In the genomic region with DNA sequence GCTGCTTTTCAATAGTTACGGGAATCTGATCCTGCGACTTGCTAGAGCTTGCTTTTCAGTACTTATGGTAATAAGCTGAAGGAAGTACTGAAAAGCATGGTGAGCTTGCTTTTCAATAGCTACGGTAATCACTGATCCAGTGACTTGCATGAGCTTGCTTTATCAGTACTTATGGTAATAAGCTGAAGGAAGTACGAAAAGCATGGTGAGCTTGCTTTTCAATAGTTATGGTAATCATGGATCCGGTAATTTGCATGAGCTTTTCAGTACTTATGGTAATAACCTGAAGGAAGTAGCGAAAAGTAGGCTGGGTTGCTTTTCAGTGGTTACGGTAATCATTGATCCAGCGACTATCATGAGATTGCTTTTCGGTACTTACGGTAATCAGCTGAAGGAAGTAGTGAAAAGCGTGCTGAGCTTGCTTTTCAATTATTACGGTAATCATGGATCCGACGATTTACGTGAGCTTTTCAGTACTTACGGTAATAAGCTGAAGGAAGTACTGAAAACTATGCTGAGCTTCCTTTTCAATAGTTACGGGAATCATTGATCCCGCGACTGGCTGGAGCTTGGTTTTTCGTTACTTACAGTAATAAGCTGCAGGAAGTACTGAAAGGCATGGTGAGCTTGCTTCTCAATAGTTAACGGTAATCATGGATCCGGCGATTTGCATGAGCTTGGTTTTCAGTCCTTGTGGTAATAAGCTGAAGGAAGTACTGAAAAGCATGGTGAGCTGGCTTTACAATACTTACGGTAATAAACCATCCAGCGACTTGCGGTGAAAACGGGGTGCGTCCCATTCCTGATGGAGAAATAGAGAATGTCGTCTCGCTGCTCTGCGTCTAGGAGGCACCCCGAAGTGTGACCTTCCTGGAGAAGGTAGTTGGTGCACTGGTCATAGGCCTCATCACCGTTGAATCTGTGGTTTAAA, we compare ENCODE assay signal across 8 cellular contexts. TPM values are rescaled to one million over a fixed set of nuclear protein-coding genes. Genes with fewer than 3 reads are reported as not detected.
DNase-seq lines count a peak whose midpoint lies in the region; ATAC-seq lines count a peak whose summit lies in the region.

No MANE protein-coding gene starts in this region.

- peak overlapping the region; percentile 19; the same call in 1 of the 2 replicates for H3K4me3 ChIP-seq in SK-N-MC

- peak overlapping the region; percentile 73 for H3K4me3 Mint-ChIP-seq in stimulated activated naive CD8-positive, alpha-beta T cell treated with anti-CD3 and anti-CD28 coated beads, Interleukin-15, Interleukin-2, amounts not matched to agents 100 ng/mL and 50 ng/mL, for 24 hours

- H3K4me1 Mint-ChIP-seq in stimulated activated naive CD8-positive, alpha-beta T cell treated with anti-CD3 and anti-CD28 coated beads, Interleukin-15, Interleukin-2, amounts not matched to agents 100 ng/mL and 50 ng/mL, for 24 hours (ENCODE audit: low read depth) = peaks cover 40% of the 10 kb centered on the region

- no peaks in the 10 kb centered on the region for H3K9me3 Mint-ChIP-seq in stimulated activated naive CD8-positive, alpha-beta T cell treated with anti-CD3 and anti-CD28 coated beads, Interleukin-15, Interleukin-2, amounts not matched to agents 100 ng/mL and 50 ng/mL, for 24 hours

- H3K27ac ChIP-seq in SK-N-MC = no peak overlapping the region

- no peaks in the 10 kb centered on the region for H3K36me3 ChIP-seq in SK-N-MC (ENCODE audit: insufficient read depth, low read length)

- no peaks in the 10 kb centered on the region for H3K9me3 ChIP-seq in SK-N-MC (ENCODE audit: low read depth, low read length)

- peak; percentile 48 for ATAC-seq in GM19395 (IDR thresholded peaks at IDR 0.05; ENCODE audit: unreplicated experiment)
- peak; percentile 94 for ATAC-seq in left lobe of liver

- peaks cover 13% of the 10 kb centered on the region for H3K27me3 Mint-ChIP-seq in stimulated activated naive CD8-positive, alpha-beta T cell treated with anti-CD3 and anti-CD28 coated beads, Interleukin-15, Interleukin-2, amounts not matched to agents 100 ng/mL and 50 ng/mL, for 24 hours

- H3K9ac ChIP-seq in SK-N-MC (ENCODE audit: insufficient read length) = no peak overlapping the region

- H3K27ac Mint-ChIP-seq in stimulated activated naive CD8-positive, alpha-beta T cell treated with anti-CD3 and anti-CD28 coated beads, Interleukin-15, Interleukin-2, amounts not matched to agents 100 ng/mL and 50 ng/mL, for 24 hours = no peak overlapping the region

- H3K36me3 Mint-ChIP-seq in stimulated activated naive CD8-positive, alpha-beta T cell treated with anti-CD3 and anti-CD28 coated beads, Interleukin-15, Interleukin-2, amounts not matched to agents 100 ng/mL and 50 ng/mL, for 24 hours (ENCODE audit: low read depth) = no peaks in the 10 kb centered on the region

- DNase-seq in SK-N-MC (ENCODE audit: low read depth, low spot score) (peak; percentile 40), dedifferentiated amniotic fluid mesenchymal stem cell (ENCODE audit: extremely low spot score) (peak; percentile 58), left lobe of liver (ENCODE audit: low spot score) (peak; percentile 49), SW 1271 (lab: John Stamatoyannopoulos, UW) (no peak), NCI-H774 (lab: John Stamatoyannopoulos, UW) (no peak), NCI-H82 (lab: John Stamatoyannopoulos, UW) (no peak)

RNA-seq across cellular contexts. Expression of a gene that starts 6.5 kb away (rescaled TPM):
- not detected for total RNA-seq in left lobe of liver

Comparison
In these comparisons a context has a peak if more than half of its experiments do, and no peak if none do; other contexts are left out.
1. DNase-seq: peak in SK-N-MC (single experiment), dedifferentiated amniotic fluid mesenchymal stem cell (single experiment) and left lobe of liver (single experiment); none in SW 1271 (0 of 2), NCI-H774 (single experiment) and NCI-H82 (single experiment).